40 cellular contexts compared by ENCODE assay signal in the genomic region with DNA sequence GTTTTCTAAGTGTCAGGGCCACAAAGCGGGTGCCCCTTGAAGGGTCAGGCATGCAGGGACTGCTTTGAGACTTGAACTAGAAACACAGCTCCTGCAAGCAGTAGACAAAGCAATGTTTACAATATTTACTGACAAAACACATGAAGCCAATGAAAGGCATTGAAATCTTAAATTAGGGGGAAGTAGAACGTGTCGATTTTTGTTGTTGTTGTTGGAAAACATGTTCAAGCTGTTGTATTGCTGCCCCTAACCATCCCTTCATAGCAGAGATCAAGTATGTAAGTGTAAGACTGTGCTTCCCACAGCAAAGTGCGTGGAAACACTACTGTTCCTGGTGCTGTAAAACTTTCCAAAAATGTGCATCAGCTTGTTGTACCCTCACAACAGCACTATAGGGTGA.
"Had no signal": no experiment of that assay in that cellular context is flagged by ENCODE, and none has a peak within 500 bp of the region (broad histone marks: within the 10 kb centered on the region; RNA-seq: fewer than 3 reads in every experiment).

No MANE protein-coding gene starts in this region.

- H3K36me3 Mint-ChIP-seq: activated naive CD4-positive, alpha-beta T cell treated with anti-CD3 and anti-CD28 coated beads, Interleukin-2, amount 10 ng/mL, durations not matched to agents 7 days and 5 days; activated naive CD4-positive, alpha-beta T cell treated with anti-CD3 and anti-CD28 coated beads, Interleukin-2, amount 50 U/mL, for 24 hours; activated naive CD4-positive, alpha-beta T cell treated with anti-CD3 and anti-CD28 coated beads, Interleukin-2, amount 50 U/mL, for 72 hours; activated naive CD8-positive, alpha-beta T cell; activated naive CD8-positive, alpha-beta T cell treated with anti-CD3 and anti-CD28 coated beads for 36 hours; activated naive CD8-positive, alpha-beta T cell treated with anti-CD3 and anti-CD28 coated beads, Interleukin-2, amount 10 ng/mL, durations not matched to agents 7 days and 5 days; brain had no signal

- H3K4me3 ChIP-seq: adrenal gland, ascending aorta, body of pancreas, breast epithelium, cardiac muscle cell had no signal

- H3K4me1 ChIP-seq: adrenal gland, ascending aorta, body of pancreas, breast epithelium had no signal

- H3K27ac ChIP-seq: adrenal gland, ascending aorta, body of pancreas, brain microvascular endothelial cell, breast epithelium, cardiac muscle cell had no signal

- H3K27me3 Mint-ChIP-seq: activated naive CD8-positive, alpha-beta T cell; activated naive CD8-positive, alpha-beta T cell treated with anti-CD3 and anti-CD28 coated beads for 36 hours; activated naive CD8-positive, alpha-beta T cell treated with anti-CD3 and anti-CD28 coated beads, Interleukin-2, amount 50 U/mL, for 24 hours had no signal

- H3K27me3 ChIP-seq: adrenal gland, ascending aorta, body of pancreas, brain microvascular endothelial cell, breast epithelium, cardiac muscle cell had no signal

- H3K9me3 ChIP-seq: adrenal gland, ascending aorta, body of pancreas, breast epithelium had no signal

- H3K9me3 Mint-ChIP-seq: activated naive CD4-positive, alpha-beta T cell treated with anti-CD3 and anti-CD28 coated beads for 36 hours; activated naive CD4-positive, alpha-beta T cell treated with anti-CD3 and anti-CD28 coated beads, Interleukin-2, amount 10 ng/mL, durations not matched to agents 7 days and 5 days; activated naive CD4-positive, alpha-beta T cell treated with anti-CD3 and anti-CD28 coated beads, Interleukin-2, amount 50 U/mL, for 24 hours; activated naive CD4-positive, alpha-beta T cell treated with anti-CD3 and anti-CD28 coated beads, Interleukin-2, amount 50 U/mL, for 72 hours; activated naive CD8-positive, alpha-beta T cell treated with anti-CD3 and anti-CD28 coated beads for 36 hours; activated naive CD8-positive, alpha-beta T cell treated with anti-CD3 and anti-CD28 coated beads, Interleukin-2, amount 10 ng/mL, durations not matched to agents 7 days and 5 days; activated naive CD8-positive, alpha-beta T cell treated with anti-CD3 and anti-CD28 coated beads, Interleukin-2, amount 50 U/mL, for 24 hours; activated T-cell treated with anti-CD3 and anti-CD28 coated beads, Interleukin-2, amount 50 U/mL, for 24 hours; activated T-cell treated with anti-CD3 and anti-CD28 coated beads, Interleukin-2, amount 50 U/mL, for 4 hours; activated T-cell treated with anti-CD3 and anti-CD28 coated beads, Interleukin-2, amount 50 U/mL, for 72 hours; activated T-helper 1 cell treated with anti-CD3 and anti-CD28 coated beads, Interleukin-12 subunit alpha, Interleukin-12 subunit beta, Interleukin-2, Interleukin-4 antibody, amounts not matched to agents 30 ng/mL and 10 ng/mL and 1 ng/mL, durations not matched to agents 14 hours and 24 hours and 36 hours; activated T-helper 17 cell treated with anti-CD3 and anti-CD28 coated beads, Interleukin-2, amount 50 U/mL, for 72 hours; activated T-helper 2 cell treated with anti-CD3 and anti-CD28 coated beads, Interferon-gamma antibody, Interleukin-2, Interleukin-4, amounts not matched to agents 10 μg/mL and 5 μg/mL and 100 μg/mL, durations not matched to agents 14 hours and 24 hours and 36 hours; central memory CD8-positive, alpha-beta T cell had no signal

- H3K4me3 Mint-ChIP-seq: activated naive CD4-positive, alpha-beta T cell treated with anti-CD3 and anti-CD28 coated beads for 36 hours; activated naive CD4-positive, alpha-beta T cell treated with anti-CD3 and anti-CD28 coated beads, Interleukin-2, amount 10 ng/mL, durations not matched to agents 7 days and 5 days; activated naive CD4-positive, alpha-beta T cell treated with anti-CD3 and anti-CD28 coated beads, Interleukin-2, amount 50 U/mL, for 24 hours; activated naive CD8-positive, alpha-beta T cell; activated naive CD8-positive, alpha-beta T cell treated with anti-CD3 and anti-CD28 coated beads for 36 hours; activated naive CD8-positive, alpha-beta T cell treated with anti-CD3 and anti-CD28 coated beads, Interleukin-2, amount 10 ng/mL, durations not matched to agents 7 days and 5 days; activated naive CD8-positive, alpha-beta T cell treated with anti-CD3 and anti-CD28 coated beads, Interleukin-2, amount 50 U/mL, for 24 hours; activated T-cell treated with anti-CD3 and anti-CD28 coated beads, Interleukin-2, amount 50 U/mL, for 24 hours; activated T-cell treated with anti-CD3 and anti-CD28 coated beads, Interleukin-2, amount 50 U/mL, for 4 hours; activated T-cell treated with anti-CD3 and anti-CD28 coated beads, Interleukin-2, amount 50 U/mL, for 72 hours; activated T-helper 1 cell treated with anti-CD3 and anti-CD28 coated beads, Interleukin-12 subunit alpha, Interleukin-12 subunit beta, Interleukin-2, Interleukin-4 antibody, amounts not matched to agents 30 ng/mL and 10 ng/mL and 1 ng/mL, durations not matched to agents 14 hours and 24 hours and 36 hours; activated T-helper 17 cell treated with anti-CD3 and anti-CD28 coated beads, Interleukin-2, amount 50 U/mL, for 72 hours; brain; central memory CD8-positive, alpha-beta T cell had no signal

- H3K4me1 Mint-ChIP-seq: activated naive CD4-positive, alpha-beta T cell treated with anti-CD3 and anti-CD28 coated beads, Interleukin-2, amount 50 U/mL, for 24 hours; activated naive CD8-positive, alpha-beta T cell treated with anti-CD3 and anti-CD28 coated beads, Interleukin-2, amount 50 U/mL, for 24 hours; activated T-helper 17 cell treated with anti-CD3 and anti-CD28 coated beads, Interleukin-2, amount 50 U/mL, for 72 hours; central memory CD8-positive, alpha-beta T cell had no signal

- DNase-seq: activated effector memory CD4-positive, alpha-beta T cell treated with anti-CD3 and anti-CD28 coated beads, Interleukin-2, amount 50 U/mL, for 16 hours; activated effector memory CD4-positive, alpha-beta T cell treated with Interleukin-2 at 50 U/mL for 16 hours; activated gamma-delta T cell; activated gamma-delta T cell treated with Interleukin-2 at 50 U/mL for 16 hours; activated naive CD4-positive, alpha-beta T cell; activated naive CD4-positive, alpha-beta T cell treated with anti-CD3 and anti-CD28 coated beads for 36 hours; activated naive CD4-positive, alpha-beta T cell treated with anti-CD3 and anti-CD28 coated beads, Interleukin-2, amount 10 ng/mL, durations not matched to agents 7 days and 5 days; activated naive CD4-positive, alpha-beta T cell treated with anti-CD3 and anti-CD28 coated beads, Interleukin-2, amount 50 U/mL, for 16 hours; activated naive CD4-positive, alpha-beta T cell treated with Interleukin-2 at 50 U/mL for 16 hours; activated naive CD8-positive, alpha-beta T cell treated with anti-CD3 and anti-CD28 coated beads for 36 hours; activated naive CD8-positive, alpha-beta T cell treated with anti-CD3 and anti-CD28 coated beads, Interleukin-2, amount 10 ng/mL, durations not matched to agents 7 days and 5 days; activated naive CD8-positive, alpha-beta T cell treated with anti-CD3 and anti-CD28 coated beads, Interleukin-2, amount 50 U/mL, for 24 hours; activated T-cell treated with anti-CD3 and anti-CD28 coated beads, Interleukin-2, amount 50 U/mL, for 1 hour; activated T-cell treated with anti-CD3 and anti-CD28 coated beads, Interleukin-2, amount 50 U/mL, for 24 hours; activated T-cell treated with anti-CD3 and anti-CD28 coated beads, Interleukin-2, amount 50 U/mL, for 4 hours; activated T-cell treated with anti-CD3 and anti-CD28 coated beads, Interleukin-2, amount 50 U/mL, for 48 hours; activated T-cell treated with anti-CD3 and anti-CD28 coated beads, Interleukin-2, amount 50 U/mL, for 72 hours; adrenal gland; amniotic stem cell; amygdala; anterior cingulate cortex; aorta; body of pancreas; brain microvascular endothelial cell; caudate nucleus; central memory CD4-positive, alpha-beta T cell; cerebellar nuclear complex had no signal

- H3K27ac Mint-ChIP-seq: activated naive CD4-positive, alpha-beta T cell treated with anti-CD3 and anti-CD28 coated beads for 36 hours; activated naive CD4-positive, alpha-beta T cell treated with anti-CD3 and anti-CD28 coated beads, Interleukin-2, amount 10 ng/mL, durations not matched to agents 7 days and 5 days; activated naive CD4-positive, alpha-beta T cell treated with anti-CD3 and anti-CD28 coated beads, Interleukin-2, amount 50 U/mL, for 24 hours; activated naive CD4-positive, alpha-beta T cell treated with anti-CD3 and anti-CD28 coated beads, Interleukin-2, amount 50 U/mL, for 72 hours; activated naive CD8-positive, alpha-beta T cell; activated naive CD8-positive, alpha-beta T cell treated with anti-CD3 and anti-CD28 coated beads for 36 hours; activated naive CD8-positive, alpha-beta T cell treated with anti-CD3 and anti-CD28 coated beads, Interleukin-2, amount 10 ng/mL, durations not matched to agents 7 days and 5 days; activated naive CD8-positive, alpha-beta T cell treated with anti-CD3 and anti-CD28 coated beads, Interleukin-2, amount 50 U/mL, for 24 hours; activated T-cell treated with anti-CD3 and anti-CD28 coated beads, Interleukin-2, amount 50 U/mL, for 24 hours; activated T-cell treated with anti-CD3 and anti-CD28 coated beads, Interleukin-2, amount 50 U/mL, for 72 hours; activated T-helper 1 cell treated with anti-CD3 and anti-CD28 coated beads, Interleukin-12 subunit alpha, Interleukin-12 subunit beta, Interleukin-2, Interleukin-4 antibody, amounts not matched to agents 30 ng/mL and 10 ng/mL and 1 ng/mL, durations not matched to agents 14 hours and 24 hours and 36 hours; activated T-helper 17 cell treated with anti-CD3 and anti-CD28 coated beads, Interleukin-2, amount 50 U/mL, for 72 hours; activated T-helper 2 cell treated with anti-CD3 and anti-CD28 coated beads, Interferon-gamma antibody, Interleukin-2, Interleukin-4, amounts not matched to agents 10 μg/mL and 5 μg/mL and 100 μg/mL, durations not matched to agents 14 hours and 24 hours and 36 hours; brain had no signal

- FAIRE-seq: astrocyte, bronchial epithelial cell had no signal

- H3K36me3 ChIP-seq: adrenal gland, ascending aorta, brain microvascular endothelial cell, breast epithelium, cardiac muscle cell had no signal
